In genomic region chr12:122062832-122063690, GRCh38 we compare ENCODE assay signal across 8 cellular contexts. TPM values are rescaled to one million over a fixed set of nuclear protein-coding genes. Genes with fewer than 3 reads are reported as not detected.
A peak's percentile ranks its signal among the peaks of the same experiment; 100 is the strongest.
DNase-seq lines count a peak whose midpoint lies in the region; ATAC-seq and TF ChIP-seq lines count a peak whose summit lies in the region.

No MANE protein-coding gene starts in this region.

- no peak overlapping the region for H2AFZ ChIP-seq in MM.1S (ENCODE audit: low read length)

- no peak overlapping the region for H3K4me2 ChIP-seq in MM.1S (ENCODE audit: low read depth, low read length)

- H4K20me1 ChIP-seq in MM.1S (ENCODE audit: insufficient read depth, low read length): no peaks in the 10 kb centered on the region

- H3K79me2 ChIP-seq in MM.1S (ENCODE audit: low read length): no peaks in the 10 kb centered on the region

- H3K4me1 ChIP-seq in left ventricle myocardium inferior (peaks cover 55% of the 10 kb centered on the region), MM.1S (ENCODE audit: low read length) (0 out of 2 replicates have a peak, but pooled peaks cover 6% of the 10 kb centered on the region)

- TF ChIP-seq CTCF in C4-2B (conservative IDR thresholded peaks at IDR 0.05) (no peak), left ventricle myocardium inferior (IDR thresholded peaks at IDR 0.05; ENCODE audit: borderline replicate concordance) (no peak), MM.1S (IDR thresholded peaks at IDR 0.05; ENCODE audit: low read length) (no peak)

- H3K36me3 ChIP-seq in MG63 (no peaks in the 10 kb centered on the region; the same call in 1 of the 2 replicates), left ventricle myocardium inferior (peaks cover 16% of the 10 kb centered on the region), MM.1S (replicated peaks; ENCODE audit: insufficient read depth, low read length) (no peaks in the 10 kb centered on the region)

- peaks cover 3% of the 10 kb centered on the region for H3K27me3 Mint-ChIP-seq in activated T-helper 1 cell treated with anti-CD3 and anti-CD28 coated beads, Interleukin-12 subunit alpha, Interleukin-12 subunit beta, Interleukin-2, Interleukin-4 antibody, amounts not matched to agents 30 ng/mL and 10 ng/mL and 1 ng/mL, durations not matched to agents 14 hours and 24 hours and 36 hours (ENCODE audit: insufficient read depth)

- H3K27me3 ChIP-seq in MG63: no peaks in the 10 kb centered on the region
- no peaks in the 10 kb centered on the region for H3K27me3 ChIP-seq in left ventricle myocardium inferior (ENCODE audit: low read depth)
- H3K27me3 ChIP-seq in MM.1S (replicated peaks; ENCODE audit: insufficient read depth, low read length): no peaks in the 10 kb centered on the region

- intact Hi-C loops in activated T-helper 1 cell treated with anti-CD3 and anti-CD28 coated beads, Interleukin-12 subunit alpha, Interleukin-12 subunit beta, Interleukin-2, Interleukin-4 antibody, amounts not matched to agents 30 ng/mL and 10 ng/mL and 1 ng/mL, durations not matched to agents 14 hours and 24 hours and 36 hours (cut with micrococcal nuclease): no loop called here
- intact Hi-C loops in left ventricle myocardium inferior (cut with micrococcal nuclease): no loop called here

- no peaks in the 10 kb centered on the region for H3K9me2 ChIP-seq in MM.1S (replicated peaks; ENCODE audit: insufficient read depth, low read length)

- no peaks in the 10 kb centered on the region for H3K9me3 Mint-ChIP-seq in activated T-helper 1 cell treated with anti-CD3 and anti-CD28 coated beads, Interleukin-12 subunit alpha, Interleukin-12 subunit beta, Interleukin-2, Interleukin-4 antibody, amounts not matched to agents 30 ng/mL and 10 ng/mL and 1 ng/mL, durations not matched to agents 14 hours and 24 hours and 36 hours

- no peak for ATAC-seq in GM19452 (IDR thresholded peaks at IDR 0.05; ENCODE audit: unreplicated experiment)

- peaks cover under 1% of the 10 kb centered on the region; the same call in 1 of the 2 replicates for H3F3A ChIP-seq in MM.1S (ENCODE audit: insufficient read depth, low read length)

- H3K36me3 Mint-ChIP-seq in activated T-helper 1 cell treated with anti-CD3 and anti-CD28 coated beads, Interleukin-12 subunit alpha, Interleukin-12 subunit beta, Interleukin-2, Interleukin-4 antibody, amounts not matched to agents 30 ng/mL and 10 ng/mL and 1 ng/mL, durations not matched to agents 14 hours and 24 hours and 36 hours (ENCODE audit: low read depth): peaks cover 3% of the 10 kb centered on the region

- H3K27ac ChIP-seq in C4-2B (peak overlapping the region; percentile 88), left ventricle myocardium inferior (replicated peaks) (peak overlapping the region; percentile 86), MM.1S (ENCODE audit: low read length) (no peak overlapping the region)

- H3K4me3 ChIP-seq in MG63 (no peak overlapping the region), left ventricle myocardium inferior (peak overlapping the region; percentile 19), MM.1S (ENCODE audit: low read length) (no peak overlapping the region)

- peak; percentile 39 for DNase-seq in MG63
- DNase-seq in activated T-helper 1 cell treated with anti-CD3 and anti-CD28 coated beads, Interleukin-12 subunit alpha, Interleukin-12 subunit beta, Interleukin-2, Interleukin-4 antibody, amounts not matched to agents 30 ng/mL and 10 ng/mL and 1 ng/mL, durations not matched to agents 14 hours and 24 hours and 36 hours (ENCODE audit: low spot score): no peak
- DNase-seq in left ventricle myocardium inferior: peak; percentile 52
- peak; percentile 29 for DNase-seq in retina
- no peak for DNase-seq in GM19238 (ENCODE audit: insufficient read length, low spot score)
- DNase-seq in MM.1S: no peak

- peaks cover 20% of the 10 kb centered on the region for H3K4me1 Mint-ChIP-seq in activated T-helper 1 cell treated with anti-CD3 and anti-CD28 coated beads, Interleukin-12 subunit alpha, Interleukin-12 subunit beta, Interleukin-2, Interleukin-4 antibody, amounts not matched to agents 30 ng/mL and 10 ng/mL and 1 ng/mL, durations not matched to agents 14 hours and 24 hours and 36 hours (ENCODE audit: low read depth)

- no peak overlapping the region for H3K4me3 Mint-ChIP-seq in activated T-helper 1 cell treated with anti-CD3 and anti-CD28 coated beads, Interleukin-12 subunit alpha, Interleukin-12 subunit beta, Interleukin-2, Interleukin-4 antibody, amounts not matched to agents 30 ng/mL and 10 ng/mL and 1 ng/mL, durations not matched to agents 14 hours and 24 hours and 36 hours

- peak overlapping the region; percentile 24 for H3K27ac Mint-ChIP-seq in activated T-helper 1 cell treated with anti-CD3 and anti-CD28 coated beads, Interleukin-12 subunit alpha, Interleukin-12 subunit beta, Interleukin-2, Interleukin-4 antibody, amounts not matched to agents 30 ng/mL and 10 ng/mL and 1 ng/mL, durations not matched to agents 14 hours and 24 hours and 36 hours

- H3K9ac ChIP-seq in MM.1S (ENCODE audit: low read length): no peak overlapping the region

- H3K9me3 ChIP-seq in MG63: no peaks in the 10 kb centered on the region
- H3K9me3 ChIP-seq in left ventricle myocardium inferior (replicated peaks): no peaks in the 10 kb centered on the region
- no peaks in the 10 kb centered on the region for H3K9me3 ChIP-seq in MM.1S (replicated peaks; ENCODE audit: insufficient read depth, low read length)

RNA-seq across cellular contexts. Expression of gene MLXIP, which starts 15.5 kb away (rescaled TPM):
- 3.5 and 4.0 TPM in 2 replicates for total RNA-seq in MG63 (2014; rRNA removed; shearing (Covaris generic); ENCODE audit: low replicate concordance)
- total RNA-seq in activated T-helper 1 cell treated with anti-CD3 and anti-CD28 coated beads, Interleukin-12 subunit alpha, Interleukin-12 subunit beta, Interleukin-2, Interleukin-4 antibody, amounts not matched to agents 30 ng/mL and 10 ng/mL and 1 ng/mL, durations not matched to agents 14 hours and 24 hours and 36 hours: 59.0 and 62.1 TPM in 2 replicates
- 16.7 TPM for total RNA-seq in left ventricle myocardium inferior

RNA-seq across cellular contexts. Expression of gene BCL7A, which starts 41.4 kb away (rescaled TPM):
- 1.8 and 2.4 TPM in 2 replicates for total RNA-seq in MG63 (2014; rRNA removed; shearing (Covaris generic); ENCODE audit: low replicate concordance)
- 9.7 and 13.0 TPM in 2 replicates for total RNA-seq in activated T-helper 1 cell treated with anti-CD3 and anti-CD28 coated beads, Interleukin-12 subunit alpha, Interleukin-12 subunit beta, Interleukin-2, Interleukin-4 antibody, amounts not matched to agents 30 ng/mL and 10 ng/mL and 1 ng/mL, durations not matched to agents 14 hours and 24 hours and 36 hours
- 11.2 TPM for total RNA-seq in left ventricle myocardium inferior

Comparison
In these comparisons a context has a peak if more than half of its experiments do, and no peak if none do; other contexts are left out.
1. DNase-seq: peak in MG63 (single experiment), left ventricle myocardium inferior (single experiment) and retina (single experiment); none in activated T-helper 1 cell treated with anti-CD3 and anti-CD28 coated beads, Interleukin-12 subunit alpha, Interleukin-12 subunit beta, Interleukin-2, Interleukin-4 antibody, amounts not matched to agents 30 ng/mL and 10 ng/mL and 1 ng/mL, durations not matched to agents 14 hours and 24 hours and 36 hours (single experiment), GM19238 (single experiment) and MM.1S (single experiment).